Comparison of ENCODE assay signal across 1 cellular context in the genomic region with DNA sequence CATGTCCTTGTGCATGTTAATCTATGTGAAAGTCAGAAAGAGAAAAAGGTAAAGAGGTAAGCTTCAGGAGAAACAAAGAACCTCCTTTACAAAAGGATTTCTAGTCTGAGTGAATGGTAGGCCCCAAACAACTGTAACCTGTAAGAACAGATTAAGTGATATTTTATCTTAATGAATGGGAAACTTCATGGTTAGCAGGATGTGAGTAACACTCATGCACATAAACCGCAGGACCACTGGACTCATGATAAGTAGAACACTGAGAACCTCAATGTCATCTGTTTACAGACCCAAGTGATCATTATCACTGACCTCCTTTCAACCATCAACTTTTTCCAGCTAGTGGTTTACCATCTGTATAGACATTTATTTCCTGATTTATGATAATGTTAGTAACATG.
TF ChIP-seq lines count a peak whose summit lies in the region.

No MANE protein-coding gene starts in this region.

TF ChIP-seq in K562, 482 proteins besides CTCF, POLR2A, EP300 and RAD21 (continued from another document and continues in another):
- TF ChIP-seq, protein P1, sequence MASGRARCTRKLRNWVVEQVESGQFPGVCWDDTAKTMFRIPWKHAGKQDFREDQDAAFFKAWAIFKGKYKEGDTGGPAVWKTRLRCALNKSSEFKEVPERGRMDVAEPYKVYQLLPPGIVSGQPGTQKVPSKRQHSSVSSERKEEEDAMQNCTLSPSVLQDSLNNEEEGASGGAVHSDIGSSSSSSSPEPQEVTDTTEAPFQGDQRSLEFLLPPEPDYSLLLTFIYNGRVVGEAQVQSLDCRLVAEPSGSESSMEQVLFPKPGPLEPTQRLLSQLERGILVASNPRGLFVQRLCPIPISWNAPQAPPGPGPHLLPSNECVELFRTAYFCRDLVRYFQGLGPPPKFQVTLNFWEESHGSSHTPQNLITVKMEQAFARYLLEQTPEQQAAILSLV (tag; IDR thresholded peaks at IDR 0.05), result no peak
- TF ChIP-seq CTCFL (IDR thresholded peaks at IDR 0.05; ENCODE audit: borderline replicate concordance, insufficient read depth, low read depth, low read length, poor library complexity, severe bottlenecking) (no peak), RBM15 (IDR thresholded peaks at IDR 0.05; ENCODE audit: insufficient read depth, low read length) (no peak), ARID1B (IDR thresholded peaks at IDR 0.05) (peak; percentile 95), ADNP (tag; IDR thresholded peaks at IDR 0.05) (no peak), ZNF75A (CRISPR knock-in tag; IDR thresholded peaks at IDR 0.05) (no peak), POLR3G (IDR thresholded peaks at IDR 0.05; ENCODE audit: extremely low read depth, insufficient read length, insufficient replicate concordance) (no peak), NFE2 (IDR thresholded peaks at IDR 0.05; ENCODE audit: low read depth) (peak; percentile 85), ZNF778 (CRISPR knock-in tag; IDR thresholded peaks at IDR 0.05) (no peak), NONO (IDR thresholded peaks at IDR 0.05; ENCODE audit: low read depth in 2 of 2, low read length in 1 of 2) (no peak), GTF2F1 (IDR thresholded peaks at IDR 0.05; ENCODE audit: low read depth, low read length) (no peak), ILK (tag; IDR thresholded peaks at IDR 0.05; ENCODE audit: borderline replicate concordance, low read depth) (no peak), CSDE1 (IDR thresholded peaks at IDR 0.05) (no peak), ZNF3 (CRISPR knock-in tag; IDR thresholded peaks at IDR 0.05) (no peak), CCNT2 (IDR thresholded peaks at IDR 0.05; ENCODE audit: borderline replicate concordance, extremely low read depth, insufficient read length, low read depth, low read length) (peak; percentile 89), KHSRP (IDR thresholded peaks at IDR 0.05) (no peak), ETV5 (CRISPR knock-in tag; IDR thresholded peaks at IDR 0.05; ENCODE audit: low read depth) (peak; percentile 66; the same call in 1 of the 2 replicates), TAF15 (IDR thresholded peaks at IDR 0.05; ENCODE audit: low read depth, low read length) (no peak), RNF2 (IDR thresholded peaks at IDR 0.05) (peak; percentile 83), ZNF263 (CRISPR knock-in tag; IDR thresholded peaks at IDR 0.05; ENCODE audit: borderline replicate concordance) (no peak), PTBP1 (IDR thresholded peaks at IDR 0.05; ENCODE audit: low read depth, low read length) (no peak), SRSF1 (IDR thresholded peaks at IDR 0.05; ENCODE audit: low read depth, low read length) (no peak), NFYB (IDR thresholded peaks at IDR 0.05; ENCODE audit: extremely low read depth, insufficient read length) (no peak), HLTF (IDR thresholded peaks at IDR 0.05) (no peak), FOXJ2 (tag; IDR thresholded peaks at IDR 0.05) (no peak), CBFA2T3 (IDR thresholded peaks at IDR 0.05) (peak; percentile 92), YY1 (IDR thresholded peaks at IDR 0.05; ENCODE audit: borderline replicate concordance in 1 of 3, control insufficient read depth in 1 of 3, extremely low read depth in 1 of 3, insufficient read depth in 3 of 3, insufficient read length in 1 of 3, insufficient replicate concordance in 2 of 3, low read depth in 1 of 3, low read length in 2 of 3) (no peak), L3MBTL2 (IDR thresholded peaks at IDR 0.05) (peak; percentile 47; the same call in 1 of the 2 replicates), ZNF274 (IDR thresholded peaks at IDR 0.05; ENCODE audit: borderline replicate concordance, low read depth, low read length) (no peak), NFE2L1 (tag; IDR thresholded peaks at IDR 0.05; ENCODE audit: borderline replicate concordance, low read depth) (no peak), MTA1 (IDR thresholded peaks at IDR 0.05; ENCODE audit: borderline replicate concordance) (peak; percentile 49; the same call in 1 of the 2 replicates), POU5F1 (IDR thresholded peaks at IDR 0.05; ENCODE audit: borderline replicate concordance, low read depth, low read length, partially characterized antibody) (no peak), RBM34 (IDR thresholded peaks at IDR 0.05; ENCODE audit: borderline replicate concordance, insufficient read depth, low read length) (no peak), ATF1 (CRISPR knock-in tag; IDR thresholded peaks at IDR 0.05) (no peak), ATF1 (tag; IDR thresholded peaks at IDR 0.05) (no peak), SMARCA5 (IDR thresholded peaks at IDR 0.05) (no peak), ZEB2 (IDR thresholded peaks at IDR 0.05) (peak; percentile 56; the same call in 1 of the 2 replicates), DDX20 (tag; IDR thresholded peaks at IDR 0.05; ENCODE audit: low read depth) (0 out of 2 replicates have a peak, but pooled peaks have one; percentile 45), HMGN3 (IDR thresholded peaks at IDR 0.05; ENCODE audit: borderline replicate concordance, extremely low read depth, insufficient read length, low read depth, low read length) (peak; percentile 81), HNRNPUL1 (IDR thresholded peaks at IDR 0.05; ENCODE audit: low read length) (no peak), FUS (optimal IDR thresholded peaks at IDR 0.05; ENCODE audit: low read depth, low read length) (no peak), ZC3H11A (IDR thresholded peaks at IDR 0.05; ENCODE audit: low read depth, low read length) (no peak), CHD4 (IDR thresholded peaks at IDR 0.05; ENCODE audit: insufficient read depth, insufficient replicate concordance, low read depth, low read length, poor library complexity, severe bottlenecking) (no peak), ZNF311 (CRISPR knock-in tag; IDR thresholded peaks at IDR 0.05) (no peak), HNRNPL (IDR thresholded peaks at IDR 0.05; ENCODE audit: low read depth, low read length) (no peak), SIN3A (IDR thresholded peaks at IDR 0.05; ENCODE audit: borderline replicate concordance in 2 of 2, control insufficient read depth in 1 of 2, low read depth in 2 of 2, low read length in 2 of 2) (no peak), E2F5 (CRISPR knock-in tag; IDR thresholded peaks at IDR 0.05) (no peak), HDAC1 (IDR thresholded peaks at IDR 0.05) (no peak)
- TF ChIP-seq, protein P2, sequence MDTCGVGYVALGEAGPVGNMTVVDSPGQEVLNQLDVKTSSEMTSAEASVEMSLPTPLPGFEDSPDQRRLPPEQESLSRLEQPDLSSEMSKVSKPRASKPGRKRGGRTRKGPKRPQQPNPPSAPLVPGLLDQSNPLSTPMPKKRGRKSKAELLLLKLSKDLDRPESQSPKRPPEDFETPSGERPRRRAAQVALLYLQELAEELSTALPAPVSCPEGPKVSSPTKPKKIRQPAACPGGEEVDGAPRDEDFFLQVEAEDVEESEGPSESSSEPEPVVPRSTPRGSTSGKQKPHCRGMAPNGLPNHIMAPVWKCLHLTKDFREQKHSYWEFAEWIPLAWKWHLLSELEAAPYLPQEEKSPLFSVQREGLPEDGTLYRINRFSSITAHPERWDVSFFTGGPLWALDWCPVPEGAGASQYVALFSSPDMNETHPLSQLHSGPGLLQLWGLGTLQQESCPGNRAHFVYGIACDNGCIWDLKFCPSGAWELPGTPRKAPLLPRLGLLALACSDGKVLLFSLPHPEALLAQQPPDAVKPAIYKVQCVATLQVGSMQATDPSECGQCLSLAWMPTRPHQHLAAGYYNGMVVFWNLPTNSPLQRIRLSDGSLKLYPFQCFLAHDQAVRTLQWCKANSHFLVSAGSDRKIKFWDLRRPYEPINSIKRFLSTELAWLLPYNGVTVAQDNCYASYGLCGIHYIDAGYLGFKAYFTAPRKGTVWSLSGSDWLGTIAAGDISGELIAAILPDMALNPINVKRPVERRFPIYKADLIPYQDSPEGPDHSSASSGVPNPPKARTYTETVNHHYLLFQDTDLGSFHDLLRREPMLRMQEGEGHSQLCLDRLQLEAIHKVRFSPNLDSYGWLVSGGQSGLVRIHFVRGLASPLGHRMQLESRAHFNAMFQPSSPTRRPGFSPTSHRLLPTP (IDR thresholded peaks at IDR 0.05; ENCODE audit: borderline replicate concordance, extremely low read depth, insufficient read length), result no peak
- TF ChIP-seq, protein P3, sequence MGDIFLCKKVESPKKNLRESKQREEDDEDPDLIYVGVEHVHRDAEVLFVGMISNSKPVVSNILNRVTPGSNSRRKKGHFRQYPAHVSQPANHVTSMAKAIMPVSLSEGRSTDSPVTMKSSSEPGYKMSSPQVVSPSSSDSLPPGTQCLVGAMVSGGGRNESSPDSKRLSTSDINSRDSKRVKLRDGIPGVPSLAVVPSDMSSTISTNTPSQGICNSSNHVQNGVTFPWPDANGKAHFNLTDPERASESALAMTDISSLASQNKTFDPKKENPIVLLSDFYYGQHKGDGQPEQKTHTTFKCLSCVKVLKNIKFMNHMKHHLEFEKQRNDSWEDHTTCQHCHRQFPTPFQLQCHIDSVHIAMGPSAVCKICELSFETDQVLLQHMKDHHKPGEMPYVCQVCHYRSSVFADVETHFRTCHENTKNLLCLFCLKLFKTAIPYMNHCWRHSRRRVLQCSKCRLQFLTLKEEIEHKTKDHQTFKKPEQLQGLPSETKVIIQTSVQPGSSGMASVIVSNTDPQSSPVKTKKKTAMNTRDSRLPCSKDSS (IDR thresholded peaks at IDR 0.05; ENCODE audit: low read depth, partially characterized antibody), result no peak
- TF ChIP-seq, protein P4, sequence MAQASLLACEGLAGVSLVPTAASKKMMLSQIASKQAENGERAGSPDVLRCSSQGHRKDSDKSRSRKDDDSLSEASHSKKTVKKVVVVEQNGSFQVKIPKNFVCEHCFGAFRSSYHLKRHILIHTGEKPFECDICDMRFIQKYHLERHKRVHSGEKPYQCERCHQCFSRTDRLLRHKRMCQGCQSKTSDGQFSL (CRISPR knock-in tag; IDR thresholded peaks at IDR 0.05), result no peak
- TF ChIP-seq, protein P4 (tag; IDR thresholded peaks at IDR 0.05), result no peak
- TF ChIP-seq, protein P5, sequence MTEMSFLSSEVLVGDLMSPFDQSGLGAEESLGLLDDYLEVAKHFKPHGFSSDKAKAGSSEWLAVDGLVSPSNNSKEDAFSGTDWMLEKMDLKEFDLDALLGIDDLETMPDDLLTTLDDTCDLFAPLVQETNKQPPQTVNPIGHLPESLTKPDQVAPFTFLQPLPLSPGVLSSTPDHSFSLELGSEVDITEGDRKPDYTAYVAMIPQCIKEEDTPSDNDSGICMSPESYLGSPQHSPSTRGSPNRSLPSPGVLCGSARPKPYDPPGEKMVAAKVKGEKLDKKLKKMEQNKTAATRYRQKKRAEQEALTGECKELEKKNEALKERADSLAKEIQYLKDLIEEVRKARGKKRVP (CRISPR knock-in tag; IDR thresholded peaks at IDR 0.05), result no peak
- TF ChIP-seq, protein P6, sequence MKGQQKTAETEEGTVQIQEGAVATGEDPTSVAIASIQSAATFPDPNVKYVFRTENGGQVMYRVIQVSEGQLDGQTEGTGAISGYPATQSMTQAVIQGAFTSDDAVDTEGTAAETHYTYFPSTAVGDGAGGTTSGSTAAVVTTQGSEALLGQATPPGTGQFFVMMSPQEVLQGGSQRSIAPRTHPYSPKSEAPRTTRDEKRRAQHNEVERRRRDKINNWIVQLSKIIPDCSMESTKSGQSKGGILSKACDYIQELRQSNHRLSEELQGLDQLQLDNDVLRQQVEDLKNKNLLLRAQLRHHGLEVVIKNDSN (CRISPR knock-in tag; IDR thresholded peaks at IDR 0.05), result no peak
- TF ChIP-seq, protein P7, sequence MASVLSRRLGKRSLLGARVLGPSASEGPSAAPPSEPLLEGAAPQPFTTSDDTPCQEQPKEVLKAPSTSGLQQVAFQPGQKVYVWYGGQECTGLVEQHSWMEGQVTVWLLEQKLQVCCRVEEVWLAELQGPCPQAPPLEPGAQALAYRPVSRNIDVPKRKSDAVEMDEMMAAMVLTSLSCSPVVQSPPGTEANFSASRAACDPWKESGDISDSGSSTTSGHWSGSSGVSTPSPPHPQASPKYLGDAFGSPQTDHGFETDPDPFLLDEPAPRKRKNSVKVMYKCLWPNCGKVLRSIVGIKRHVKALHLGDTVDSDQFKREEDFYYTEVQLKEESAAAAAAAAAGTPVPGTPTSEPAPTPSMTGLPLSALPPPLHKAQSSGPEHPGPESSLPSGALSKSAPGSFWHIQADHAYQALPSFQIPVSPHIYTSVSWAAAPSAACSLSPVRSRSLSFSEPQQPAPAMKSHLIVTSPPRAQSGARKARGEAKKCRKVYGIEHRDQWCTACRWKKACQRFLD (CRISPR knock-in tag; IDR thresholded peaks at IDR 0.05), result peak; percentile 55; the same call in 1 of the 2 replicates
- TF ChIP-seq, protein P8, sequence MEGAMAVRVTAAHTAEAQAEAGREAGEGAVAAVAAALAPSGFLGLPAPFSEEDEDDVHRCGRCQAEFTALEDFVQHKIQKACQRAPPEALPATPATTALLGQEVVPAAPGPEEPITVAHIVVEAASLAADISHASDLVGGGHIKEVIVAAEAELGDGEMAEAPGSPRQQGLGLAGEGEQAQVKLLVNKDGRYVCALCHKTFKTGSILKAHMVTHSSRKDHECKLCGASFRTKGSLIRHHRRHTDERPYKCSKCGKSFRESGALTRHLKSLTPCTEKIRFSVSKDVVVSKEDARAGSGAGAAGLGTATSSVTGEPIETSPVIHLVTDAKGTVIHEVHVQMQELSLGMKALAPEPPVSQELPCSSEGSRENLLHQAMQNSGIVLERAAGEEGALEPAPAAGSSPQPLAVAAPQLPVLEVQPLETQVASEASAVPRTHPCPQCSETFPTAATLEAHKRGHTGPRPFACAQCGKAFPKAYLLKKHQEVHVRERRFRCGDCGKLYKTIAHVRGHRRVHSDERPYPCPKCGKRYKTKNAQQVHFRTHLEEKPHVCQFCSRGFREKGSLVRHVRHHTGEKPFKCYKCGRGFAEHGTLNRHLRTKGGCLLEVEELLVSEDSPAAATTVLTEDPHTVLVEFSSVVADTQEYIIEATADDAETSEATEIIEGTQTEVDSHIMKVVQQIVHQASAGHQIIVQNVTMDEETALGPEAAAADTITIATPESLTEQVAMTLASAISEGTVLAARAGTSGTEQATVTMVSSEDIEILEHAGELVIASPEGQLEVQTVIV (CRISPR knock-in tag; IDR thresholded peaks at IDR 0.05; ENCODE audit: borderline replicate concordance), result no peak
